Comparison of ENCODE assay signal across 35 cellular contexts in genomic region chr20:15252289-15252688, GRCh38.
"Had no signal": no experiment of that assay in that cellular context is flagged by ENCODE, and none has a peak within 500 bp of the region (broad histone marks: within the 10 kb centered on the region; RNA-seq: fewer than 3 reads in every experiment).

No MANE protein-coding gene starts in this region.

- H3K4me1 Mint-ChIP-seq: activated CD4-positive, alpha-beta memory T cell treated with anti-CD3 and anti-CD28 coated beads, Interleukin-2, amount 10 ng/mL, durations not matched to agents 7 days and 5 days; activated CD8-positive, alpha-beta memory T cell treated with anti-CD3 and anti-CD28 coated beads, Interleukin-2, amount 10 ng/mL, durations not matched to agents 7 days and 5 days; activated naive CD4-positive, alpha-beta T cell treated with anti-CD3 and anti-CD28 coated beads, Interleukin-2, amount 10 ng/mL, durations not matched to agents 7 days and 5 days; activated naive CD8-positive, alpha-beta T cell treated with anti-CD3 and anti-CD28 coated beads, Interleukin-2, amount 50 U/mL, for 24 hours had no signal

- H3K27ac ChIP-seq: KMS-11, Peyer's patch, VCaP had no signal

- H3K4me3 Mint-ChIP-seq: activated CD4-positive, alpha-beta memory T cell treated with anti-CD3 and anti-CD28 coated beads, Interleukin-2, amount 10 ng/mL, durations not matched to agents 7 days and 5 days; activated CD8-positive, alpha-beta memory T cell treated with anti-CD3 and anti-CD28 coated beads, Interleukin-2, amount 10 ng/mL, durations not matched to agents 7 days and 5 days; activated naive CD4-positive, alpha-beta T cell treated with anti-CD3 and anti-CD28 coated beads, Interleukin-2, amount 10 ng/mL, durations not matched to agents 7 days and 5 days; activated naive CD8-positive, alpha-beta T cell; activated naive CD8-positive, alpha-beta T cell treated with anti-CD3 and anti-CD28 coated beads, Interleukin-2, amount 50 U/mL, for 24 hours; brain had no signal

- H3K9me3 ChIP-seq: Peyer's patch had no signal

- H3K27me3 ChIP-seq: Peyer's patch had no signal

- H3K4me3 ChIP-seq: Peyer's patch had no signal

- ATAC-seq: activated CD8-positive, alpha-beta memory T cell treated with anti-CD3 and anti-CD28 coated beads, Interleukin-2, amount 10 ng/mL, durations not matched to agents 7 days and 5 days; activated naive CD8-positive, alpha-beta T cell treated with anti-CD3 and anti-CD28 coated beads, Interleukin-2, amount 50 U/mL, for 24 hours; PC-3 had no signal

- H3K36me3 Mint-ChIP-seq: activated CD8-positive, alpha-beta memory T cell treated with anti-CD3 and anti-CD28 coated beads, Interleukin-2, amount 10 ng/mL, durations not matched to agents 7 days and 5 days; activated naive CD4-positive, alpha-beta T cell treated with anti-CD3 and anti-CD28 coated beads, Interleukin-2, amount 10 ng/mL, durations not matched to agents 7 days and 5 days; activated naive CD8-positive, alpha-beta T cell; brain had no signal

- DNase-seq: activated CD4-positive, alpha-beta memory T cell treated with anti-CD3 and anti-CD28 coated beads, Interleukin-2, amount 10 ng/mL, durations not matched to agents 7 days and 5 days; activated CD4-positive, alpha-beta T cell treated with anti-CD3 and anti-CD28 coated beads for 1 hour; activated CD4-positive, alpha-beta T cell treated with anti-CD3 and anti-CD28 coated beads for 48 hours; activated CD4-positive, CD25-positive, alpha-beta regulatory T cell; activated CD8-positive, alpha-beta memory T cell treated with anti-CD3 and anti-CD28 coated beads for 24 hours; activated CD8-positive, alpha-beta memory T cell treated with anti-CD3 and anti-CD28 coated beads, Interleukin-2, amount 10 ng/mL, durations not matched to agents 7 days and 5 days; activated CD8-positive, alpha-beta memory T cell treated with anti-CD3 and anti-CD28 coated beads, Interleukin-2, amount 50 U/mL, for 48 hours; activated effector memory CD4-positive, alpha-beta T cell treated with Interleukin-2 at 50 U/mL for 16 hours; activated naive CD4-positive, alpha-beta T cell treated with anti-CD3 and anti-CD28 coated beads, Interleukin-2, amount 10 ng/mL, durations not matched to agents 7 days and 5 days; activated naive CD8-positive, alpha-beta T cell treated with anti-CD3 and anti-CD28 coated beads, Interleukin-2, amount 50 U/mL, for 24 hours; activated T-cell treated with anti-CD3 and anti-CD28 coated beads, Interleukin-2, amount 50 U/mL, for 48 hours; anterior cingulate cortex; central memory CD4-positive, alpha-beta T cell; NCI-H1105; NCI-H1436; NCI-H1694; NCI-H1930; NCI-H2081 treated with DMSO at 0.1 percent for 48 hours; NCI-H226; NCI-H446 treated with DMSO at 0.1 percent for 48 hours; NCI-H524; NCI-H69; NK-92 treated with Interleukin-12 subunit alpha and Interleukin-12 subunit beta, amount 100 ng/mL, for 24 hours; PC-3; Peyer's patch; RPMI8226; SHP77 treated with DMSO at 0.1 percent for 48 hours; SW 1271; T-helper 1 cell; T-helper 2 cell; T-helper 9 cell had no signal

- H3K27me3 Mint-ChIP-seq: activated CD4-positive, alpha-beta memory T cell treated with anti-CD3 and anti-CD28 coated beads, Interleukin-2, amount 10 ng/mL, durations not matched to agents 7 days and 5 days; activated CD8-positive, alpha-beta memory T cell treated with anti-CD3 and anti-CD28 coated beads, Interleukin-2, amount 10 ng/mL, durations not matched to agents 7 days and 5 days; activated naive CD4-positive, alpha-beta T cell treated with anti-CD3 and anti-CD28 coated beads, Interleukin-2, amount 10 ng/mL, durations not matched to agents 7 days and 5 days; activated naive CD8-positive, alpha-beta T cell; activated naive CD8-positive, alpha-beta T cell treated with anti-CD3 and anti-CD28 coated beads, Interleukin-2, amount 50 U/mL, for 24 hours; brain had no signal

- H3K36me3 ChIP-seq: Peyer's patch had no signal

- H3K27ac Mint-ChIP-seq: activated CD4-positive, alpha-beta memory T cell treated with anti-CD3 and anti-CD28 coated beads, Interleukin-2, amount 10 ng/mL, durations not matched to agents 7 days and 5 days; activated CD8-positive, alpha-beta memory T cell treated with anti-CD3 and anti-CD28 coated beads, Interleukin-2, amount 10 ng/mL, durations not matched to agents 7 days and 5 days; activated naive CD4-positive, alpha-beta T cell treated with anti-CD3 and anti-CD28 coated beads, Interleukin-2, amount 10 ng/mL, durations not matched to agents 7 days and 5 days; activated naive CD8-positive, alpha-beta T cell; activated naive CD8-positive, alpha-beta T cell treated with anti-CD3 and anti-CD28 coated beads, Interleukin-2, amount 50 U/mL, for 24 hours; brain had no signal
